Comparison of ENCODE assay signal across 10 cellular contexts in genomic region chr3:30548605-30549004, GRCh38. TPM values are rescaled to one million over a fixed set of nuclear protein-coding genes. Genes with fewer than 3 reads are reported as not detected.
DNase-seq lines count a peak whose midpoint lies in the region; ATAC-seq and TF ChIP-seq lines count a peak whose summit lies in the region.
"Had no signal": no experiment of that assay in that cellular context is flagged by ENCODE, and none has a peak within 500 bp of the region (broad histone marks: within the 10 kb centered on the region; RNA-seq: fewer than 3 reads in every experiment).

No MANE protein-coding gene starts in this region.

- H3K4me2 ChIP-seq in mammary epithelial cell (ENCODE audit: insufficient read depth, low read depth, low read length) = no peak overlapping the region
- no peak overlapping the region for H3K4me2 ChIP-seq in PC-9

- H3K27me3 ChIP-seq in mammary epithelial cell (ENCODE audit: insufficient read depth, low read length) = no peaks in the 10 kb centered on the region
- H3K27me3 ChIP-seq in PC-9 (ENCODE audit: insufficient read depth, low read depth) = no peaks in the 10 kb centered on the region

- DNase-seq in OCI-M1 (lab: John Stamatoyannopoulos, UW) = peak; percentile 79
- peak; percentile 32 for DNase-seq in mammary epithelial cell
- peak; percentile 5 to 18 for DNase-seq in stimulated activated CD4-positive, alpha-beta T cell treated with anti-CD3 and anti-CD28 coated beads, Interleukin-4, amount 100 ng/mL, for 48 hours (ENCODE audit: low read depth in 2 of 2)
- DNase-seq in NCI-H2227 (lab: John Stamatoyannopoulos, UW; ENCODE audit: unreplicated experiment) = no peak
- no peak for DNase-seq in NCI-H1105 treated with DMSO at 0.1 percent for 48 hours (lab: John Stamatoyannopoulos, UW)
- no peak for DNase-seq in PC-9
- DNase-seq: IMR-90, islet precursor cell had no signal

- no peak for TF ChIP-seq CTCF in mammary epithelial cell (conservative IDR thresholded peaks at IDR 0.05 in 1 of 2, IDR thresholded peaks at IDR 0.05 in 1 of 2; ENCODE audit: extremely low read depth in 1 of 2, insufficient read depth in 1 of 2, low read depth in 1 of 2, low read length in 2 of 2)
- TF ChIP-seq CTCF in PC-9 (conservative IDR thresholded peaks at IDR 0.05) = no peak

- in situ Hi-C loops in mammary epithelial cell (cut with MboI; ENCODE audit: low sequenced_read_pairs in 2 of 2) = no loop called here

- POLR2A ChIA-PET in PC-9 (lab: Charles Lee; ENCODE audit: unreplicated experiment) = interaction anchor here (0.5 to 0.7 kb wide), 2 partner anchors 59 to 95 kb away, joined by 3 read pairs; no protein-coding TSS in a partner anchor

- H3K4me1 ChIP-seq in mammary epithelial cell (ENCODE audit: insufficient read depth, low read length) (peaks cover 47% of the 10 kb centered on the region), PC-9 (replicated peaks; ENCODE audit: insufficient read depth) (no peaks in the 10 kb centered on the region)

- peak; percentile 65 for ATAC-seq in GM21786 (IDR thresholded peaks at IDR 0.05; ENCODE audit: unreplicated experiment)
- no peak for ATAC-seq in HG03457 (IDR thresholded peaks at IDR 0.05; ENCODE audit: unreplicated experiment)

- H3K4me3 ChIP-seq in mammary epithelial cell (replicated peaks in 1 of 3; ENCODE audit: insufficient read depth in 1 of 3, low read depth in 2 of 3, low read length in 3 of 3) (no peak overlapping the region), PC-9 (no peak overlapping the region)

- H3K9me3 ChIP-seq in mammary epithelial cell (replicated peaks; ENCODE audit: insufficient read depth, low read length) (peaks cover 6% of the 10 kb centered on the region), PC-9 (ENCODE audit: insufficient read depth, low read depth) (no peaks in the 10 kb centered on the region)

- intact Hi-C loops in mammary epithelial cell (cut with micrococcal nuclease) = no loop called here
- intact Hi-C loops in PC-9 (cut with micrococcal nuclease; ENCODE audit: unreplicated experiment) = no loop called here

- H3K36me3 ChIP-seq in mammary epithelial cell (ENCODE audit: insufficient read depth, low read length) = no peaks in the 10 kb centered on the region
- no peaks in the 10 kb centered on the region for H3K36me3 ChIP-seq in PC-9 (ENCODE audit: low read depth)

- H3F3A ChIP-seq in PC-9 (ENCODE audit: insufficient read depth, low read depth) = no peaks in the 10 kb centered on the region

- WGBS in mammary epithelial cell (ENCODE audit: low coverage, missing lambda C conversion rate) = 50% methylated on average over 4 of the region's 4 CpGs

- H3K79me2 ChIP-seq in mammary epithelial cell (ENCODE audit: insufficient read depth, low read length) = no peaks in the 10 kb centered on the region
- H3K79me2 ChIP-seq in PC-9 (ENCODE audit: low read depth) = no peaks in the 10 kb centered on the region

- H3K27ac ChIP-seq in mammary epithelial cell (ENCODE audit: insufficient read depth, low read depth, low read length) (peak overlapping the region; percentile 59), PC-9 (no peak overlapping the region)

- no peaks in the 10 kb centered on the region for H3K9me2 ChIP-seq in PC-9 (ENCODE audit: insufficient read depth)

- no peaks in the 10 kb centered on the region for H4K20me1 ChIP-seq in mammary epithelial cell (ENCODE audit: insufficient read depth, low read length)
- H4K20me1 ChIP-seq in PC-9 (ENCODE audit: insufficient read depth) = no peaks in the 10 kb centered on the region

- H3K9ac ChIP-seq in mammary epithelial cell (ENCODE audit: insufficient read depth, low read length) = no peak overlapping the region

- dilution Hi-C loops in mammary epithelial cell (cut with HindIII; ENCODE audit: low sequenced_read_pairs) = no loop called here

- no TSS peak for BruUV-seq in mammary epithelial cell (replicated peaks; lab: Mats Ljungman, UMichigan)
- no TSS peak for BruUV-seq in PC-9 (replicated peaks; lab: Mats Ljungman, UMichigan)

- H2AFZ ChIP-seq in mammary epithelial cell (ENCODE audit: low read depth, low read length) (peak overlapping the region; percentile 21), PC-9 (no peak overlapping the region)

- CTCF ChIA-PET in mammary epithelial cell (lab: Charles Lee; ENCODE audit: low non-redundant PET) = no interaction called here
- CTCF ChIA-PET in PC-9 (lab: Charles Lee) = no interaction called here

RNA-seq across cellular contexts. Expression of gene TGFBR2, which starts 57.8 kb away (rescaled TPM):
- total RNA-seq in mammary epithelial cell = 100 to 1,000 TPM; 149 to 179 TPM
- 289 TPM for polyA plus RNA-seq in mammary epithelial cell
- 320 TPM for polyA minus RNA-seq in mammary epithelial cell
- total RNA-seq in PC-9 (2021) = 26.4 and 33.6 TPM in 2 replicates

Comparison
In these comparisons a context has a peak if more than half of its experiments do, and no peak if none do; other contexts are left out.
1. DNase-seq: peak in OCI-M1 (single experiment), mammary epithelial cell (single experiment) and stimulated activated CD4-positive, alpha-beta T cell treated with anti-CD3 and anti-CD28 coated beads, Interleukin-4, amount 100 ng/mL, for 48 hours (2 of 2); none in NCI-H2227 (single experiment), NCI-H1105 treated with DMSO at 0.1 percent for 48 hours (single experiment) and PC-9 (0 of 2).